19 cellular contexts compared by ENCODE assay signal in genomic region chr21:46357684-46358425, GRCh38.
"Had no signal": no experiment of that assay in that cellular context is flagged by ENCODE, and none has a peak within 500 bp of the region (broad histone marks: within the 10 kb centered on the region; RNA-seq: fewer than 3 reads in every experiment).

No MANE protein-coding gene starts in this region.

- H3K4me1 ChIP-seq: prostate gland, right lobe of liver had no signal

- H3K4me1 Mint-ChIP-seq: brain had no signal

- H3K4me2 ChIP-seq: hepatocyte had no signal

- H3K27ac ChIP-seq: hepatocyte, prostate gland, right lobe of liver, testis had no signal

- ATAC-seq: activated CD8-positive, alpha-beta memory T cell treated with anti-CD3 and anti-CD28 coated beads, Interleukin-2, amount 10 ng/mL, durations not matched to agents 7 days and 5 days; naive thymus-derived CD4-positive, alpha-beta T cell; stimulated activated naive CD8-positive, alpha-beta T cell treated with anti-CD3 and anti-CD28 coated beads, Interleukin-15, amount 100 ng/mL, for 72 hours had no signal

- H3K9me3 Mint-ChIP-seq: brain; central memory CD8-positive, alpha-beta T cell; naive thymus-derived CD4-positive, alpha-beta T cell; stimulated activated naive CD8-positive, alpha-beta T cell treated with anti-CD3 and anti-CD28 coated beads, Interleukin-15, amount 100 ng/mL, for 72 hours had no signal

- DNase-seq: activated CD4-positive, alpha-beta T cell treated with anti-CD3 and anti-CD28 coated beads for 1 hour; activated CD4-positive, alpha-beta T cell treated with anti-CD3 and anti-CD28 coated beads, Interleukin-2, amount 50 U/mL, for 48 hours; activated CD8-positive, alpha-beta memory T cell treated with anti-CD3 and anti-CD28 coated beads, Interleukin-2, amount 10 ng/mL, durations not matched to agents 7 days and 5 days; activated gamma-delta T cell; activated T-cell treated with anti-CD3 and anti-CD28 coated beads, Interleukin-2, amount 50 U/mL, for 48 hours; amygdala; cortex of kidney; effector CD8-positive, alpha-beta T cell; naive thymus-derived CD4-positive, alpha-beta T cell; right lobe of liver; stimulated activated CD4-positive, alpha-beta T cell treated with anti-CD3 and anti-CD28 coated beads, Interleukin-2, amount 100 ng/mL, for 48 hours; stimulated activated naive CD8-positive, alpha-beta T cell treated with anti-CD3 and anti-CD28 coated beads, Interleukin-15, amount 100 ng/mL, for 72 hours; testis had no signal

- H3K27me3 ChIP-seq: hepatocyte, right lobe of liver, testis had no signal

- H3K27ac Mint-ChIP-seq: activated naive CD8-positive, alpha-beta T cell had no signal

- H3K4me3 Mint-ChIP-seq: activated CD8-positive, alpha-beta memory T cell treated with anti-CD3 and anti-CD28 coated beads, Interleukin-2, amount 10 ng/mL, durations not matched to agents 7 days and 5 days; activated naive CD8-positive, alpha-beta T cell; brain; central memory CD8-positive, alpha-beta T cell; naive thymus-derived CD4-positive, alpha-beta T cell; stimulated activated naive CD8-positive, alpha-beta T cell treated with anti-CD3 and anti-CD28 coated beads, Interleukin-15, amount 100 ng/mL, for 72 hours had no signal

- H2AFZ ChIP-seq: hepatocyte had no signal

- H3K4me3 ChIP-seq: hepatocyte, lung, prostate gland, right lobe of liver, testis had no signal

- H3K79me2 ChIP-seq: hepatocyte had no signal

- H3K9me3 ChIP-seq: prostate gland, right lobe of liver, testis had no signal

- H3K27me3 Mint-ChIP-seq: activated CD8-positive, alpha-beta memory T cell treated with anti-CD3 and anti-CD28 coated beads, Interleukin-2, amount 10 ng/mL, durations not matched to agents 7 days and 5 days; activated naive CD8-positive, alpha-beta T cell; brain; central memory CD8-positive, alpha-beta T cell; naive thymus-derived CD4-positive, alpha-beta T cell; stimulated activated naive CD8-positive, alpha-beta T cell treated with anti-CD3 and anti-CD28 coated beads, Interleukin-15, amount 100 ng/mL, for 72 hours had no signal
